7 cellular contexts compared by ENCODE assay signal in the genomic region with DNA sequence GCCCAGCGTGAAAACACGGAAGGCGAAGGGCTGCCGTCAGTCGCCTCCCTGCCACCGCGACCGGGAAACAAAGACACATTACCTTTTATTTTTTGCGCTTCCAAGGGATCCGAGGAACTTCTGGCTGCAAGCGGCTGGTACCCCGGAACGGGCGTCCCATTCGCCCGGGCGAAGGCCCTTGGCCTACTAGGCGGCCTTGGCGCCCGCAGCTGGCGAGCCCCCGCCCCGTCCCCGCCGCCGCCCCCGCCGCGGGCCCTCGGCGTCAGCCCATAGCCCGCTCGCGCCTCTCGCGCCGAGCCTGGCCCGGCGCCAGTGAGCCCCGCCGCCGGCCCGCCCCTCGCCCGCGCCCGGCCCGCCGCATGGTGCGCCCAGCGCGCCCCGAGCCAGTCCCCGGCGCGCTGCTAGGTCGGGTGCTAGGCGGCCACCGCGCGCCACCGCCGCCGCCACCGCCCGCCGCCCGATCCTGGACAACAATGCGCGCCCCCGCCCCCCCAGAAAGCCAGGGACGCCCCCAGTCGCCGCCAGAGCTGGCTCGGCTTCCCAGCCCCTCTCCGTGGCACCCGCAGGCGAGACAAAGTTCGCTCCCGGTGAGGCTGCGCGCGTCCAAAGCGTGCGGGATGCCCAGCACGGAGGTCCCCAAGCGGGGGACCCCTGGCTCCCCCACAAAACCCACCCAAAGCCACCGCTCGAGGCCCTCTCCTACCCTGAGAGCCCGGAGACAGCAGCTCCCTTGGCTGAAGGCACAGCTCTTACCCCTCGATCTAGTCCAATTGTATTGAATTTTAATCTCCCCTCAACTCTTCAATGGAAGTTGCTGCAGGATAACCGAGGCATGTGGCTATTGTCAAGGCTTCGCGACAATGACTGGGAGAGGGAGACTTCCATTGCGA.
DNase-seq lines count a peak whose midpoint lies in the region; ATAC-seq and TF ChIP-seq lines count a peak whose summit lies in the region.

No MANE protein-coding gene starts in this region.

- peak overlapping the region; percentile 62 to 87 (median 79) for H3K4me3 Mint-ChIP-seq in naive thymus-derived CD8-positive, alpha-beta T cell

- H3K4me2 ChIP-seq in SK-N-SH, result peak overlapping the region; percentile 90

- H3K9me3 ChIP-seq in SK-N-SH (no peaks in the 10 kb centered on the region), esophagus muscularis mucosa (no peaks in the 10 kb centered on the region)

- CTCF ChIA-PET in SK-N-SH (lab: Yijun Ruan, JAX), result interaction anchor here (0.7 to 1.1 kb wide), 5 partner anchors 13 to 201 kb away, joined by 3 to 4 read pairs (median 3); no protein-coding TSS in a partner anchor

- TF ChIP-seq CTCF in SK-N-SH (IDR thresholded peaks at IDR 0.05) (no peak), esophagus muscularis mucosa (IDR thresholded peaks at IDR 0.05) (no peak)

- POLR2A ChIA-PET in SK-N-SH (lab: Yijun Ruan, JAX), result interaction anchor here (0.6 to 1.2 kb wide), 3 partner anchors 9 to 183 kb away, joined by 3 to 5 read pairs (median 3); no protein-coding TSS in a partner anchor
- POLR2A ChIA-PET in naive thymus-derived CD8-positive, alpha-beta T cell (lab: Charles Lee), result no interaction called here

- H3K4me1 ChIP-seq in SK-N-SH (ENCODE audit: control insufficient read depth in 1 of 2, insufficient read depth in 2 of 2, low read depth in 1 of 2, low read length in 1 of 2) (peaks cover 26% of the 10 kb centered on the region in 2 experiments; a peak in 3 of 4 replicates), esophagus muscularis mucosa (peaks cover 23 to 47% (median 37%) of the 10 kb centered on the region in 4 donors)

- no peaks in the 10 kb centered on the region for H3K27me3 ChIP-seq in SK-N-SH (ENCODE audit: insufficient read depth)
- no peaks in the 10 kb centered on the region for H3K27me3 ChIP-seq in esophagus muscularis mucosa

- TF ChIP-seq EP300 in SK-N-SH (IDR thresholded peaks at IDR 0.05; ENCODE audit: borderline replicate concordance in 1 of 2, low read depth in 1 of 2, low read length in 1 of 2) (no peak), esophagus muscularis mucosa (IDR thresholded peaks at IDR 0.05) (no peak)

- intact Hi-C loops in esophagus muscularis mucosa (cut with DNase I), result loop anchor here (5.0 kb wide), 1 partner anchor 54 kb away; no protein-coding TSS in a partner anchor

- H3K9ac ChIP-seq in SK-N-SH, result peak overlapping the region; percentile 89

- H3K27ac Mint-ChIP-seq in naive thymus-derived CD8-positive, alpha-beta T cell, result no peak overlapping the region

- H3K27ac ChIP-seq in SK-N-SH (ENCODE audit: low read depth in 2 of 2, low read length in 1 of 2) (peak overlapping the region; percentile 79 to 85), esophagus muscularis mucosa (replicated peaks in 1 of 4) (peak overlapping the region; percentile 61 to 77 (median 70))

- H3K36me3 ChIP-seq in SK-N-SH (replicated peaks in 1 of 2; ENCODE audit: control insufficient read depth in 1 of 2, insufficient read depth in 2 of 2, low read length in 1 of 2) (peaks cover 0 to 2% of the 10 kb centered on the region in 2 experiments), esophagus muscularis mucosa (no peaks in the 10 kb centered on the region)

- no peaks in the 10 kb centered on the region for H4K20me1 ChIP-seq in SK-N-SH (ENCODE audit: insufficient read depth)

- peak; percentile 32 for ATAC-seq in GM18868 (IDR thresholded peaks at IDR 0.05; ENCODE audit: unreplicated experiment)
- ATAC-seq in naive thymus-derived CD8-positive, alpha-beta T cell, result peak; percentile 61 to 86

- H3K27me3 Mint-ChIP-seq in naive thymus-derived CD8-positive, alpha-beta T cell, result peaks cover 54 to 89% (median 70%) of the 10 kb centered on the region in 5 donors

- peak overlapping the region; percentile 60 for H2AFZ ChIP-seq in SK-N-SH (ENCODE audit: low read depth)

- DNase-seq in SK-N-SH (peak; percentile 93), esophagus muscularis mucosa (ENCODE audit: extremely low spot score) (no peak), SIG-M5 treated with dmso at 0.1 percent for 504 hours (lab: John Stamatoyannopoulos, UW; ENCODE audit: unreplicated experiment) (no peak), NOMO-1 treated with dmso at 0.1 percent for 144 hours (lab: John Stamatoyannopoulos, UW; ENCODE audit: unreplicated experiment) (no peak)
- DNase-seq in naive thymus-derived CD8-positive, alpha-beta T cell, result peak in 4 of 10 donors; percentile 4 to 20 (median 6)
- DNase-seq in stimulated activated CD8-positive, alpha-beta memory T cell treated with anti-CD3 and anti-CD28 coated beads, Interleukin-4, amount 100 ng/mL, for 48 hours, result no peak

- TF ChIP-seq POLR2A in esophagus muscularis mucosa (IDR thresholded peaks at IDR 0.05; ENCODE audit: low read depth), result no peak

- H3F3A ChIP-seq in SK-N-SH (replicated peaks; ENCODE audit: insufficient read depth), result peaks cover 27% of the 10 kb centered on the region

- 19% methylated on average over 18 of the region's 95 CpGs for WGBS in SK-N-SH (ENCODE audit: low lambda C conversion rate)
- WGBS in esophagus muscularis mucosa, result 8% methylated on average over 33 of the region's 95 CpGs

- peaks cover 0 to 11% (median 2%) of the 10 kb centered on the region in 3 donors for H3K36me3 Mint-ChIP-seq in naive thymus-derived CD8-positive, alpha-beta T cell

- H3K79me2 ChIP-seq in SK-N-SH (ENCODE audit: insufficient read depth), result peaks cover 65% of the 10 kb centered on the region

- peaks cover 0 to 3% (median 0%) of the 10 kb centered on the region in 9 donors for H3K9me3 Mint-ChIP-seq in naive thymus-derived CD8-positive, alpha-beta T cell

- no peaks in the 10 kb centered on the region for H3K9me2 ChIP-seq in SK-N-SH

- TF ChIP-seq RAD21 in SK-N-SH (IDR thresholded peaks at IDR 0.05; ENCODE audit: low read length), result no peak

- H3K4me1 Mint-ChIP-seq in naive thymus-derived CD8-positive, alpha-beta T cell, result peaks cover 17 to 26% (median 21%) of the 10 kb centered on the region in 4 donors

- H3K4me3 ChIP-seq in SK-N-SH (ENCODE audit: low read depth in 2 of 2, low read length in 1 of 2) (peak overlapping the region; percentile 56 to 81), esophagus muscularis mucosa (peak overlapping the region; percentile 57 to 66 (median 64))

TF ChIP-seq in SK-N-SH, 30 proteins besides CTCF, POLR2A, EP300 and RAD21:
- TF ChIP-seq NRF1 (IDR thresholded peaks at IDR 0.05; ENCODE audit: low read depth, low read length), result no peak
- TF ChIP-seq, protein P1, sequence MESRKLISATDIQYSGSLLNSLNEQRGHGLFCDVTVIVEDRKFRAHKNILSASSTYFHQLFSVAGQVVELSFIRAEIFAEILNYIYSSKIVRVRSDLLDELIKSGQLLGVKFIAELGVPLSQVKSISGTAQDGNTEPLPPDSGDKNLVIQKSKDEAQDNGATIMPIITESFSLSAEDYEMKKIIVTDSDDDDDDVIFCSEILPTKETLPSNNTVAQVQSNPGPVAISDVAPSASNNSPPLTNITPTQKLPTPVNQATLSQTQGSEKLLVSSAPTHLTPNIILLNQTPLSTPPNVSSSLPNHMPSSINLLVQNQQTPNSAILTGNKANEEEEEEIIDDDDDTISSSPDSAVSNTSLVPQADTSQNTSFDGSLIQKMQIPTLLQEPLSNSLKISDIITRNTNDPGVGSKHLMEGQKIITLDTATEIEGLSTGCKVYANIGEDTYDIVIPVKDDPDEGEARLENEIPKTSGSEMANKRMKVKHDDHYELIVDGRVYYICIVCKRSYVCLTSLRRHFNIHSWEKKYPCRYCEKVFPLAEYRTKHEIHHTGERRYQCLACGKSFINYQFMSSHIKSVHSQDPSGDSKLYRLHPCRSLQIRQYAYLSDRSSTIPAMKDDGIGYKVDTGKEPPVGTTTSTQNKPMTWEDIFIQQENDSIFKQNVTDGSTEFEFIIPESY (IDR thresholded peaks at IDR 0.05; ENCODE audit: borderline replicate concordance, low read depth), result no peak
- TF ChIP-seq SMC3 (IDR thresholded peaks at IDR 0.05; ENCODE audit: low read depth, low read length), result no peak
- peak; percentile 19 for TF ChIP-seq MXI1 (IDR thresholded peaks at IDR 0.05; ENCODE audit: low read depth, low read length)
- no peak for TF ChIP-seq RFX5 (IDR thresholded peaks at IDR 0.05; ENCODE audit: low read length)
- no peak for TF ChIP-seq FOXJ3 (CRISPR knock-in tag; IDR thresholded peaks at IDR 0.05)
- no peak for TF ChIP-seq GABPA (IDR thresholded peaks at IDR 0.05; ENCODE audit: low read depth)
- TF ChIP-seq, protein P2, sequence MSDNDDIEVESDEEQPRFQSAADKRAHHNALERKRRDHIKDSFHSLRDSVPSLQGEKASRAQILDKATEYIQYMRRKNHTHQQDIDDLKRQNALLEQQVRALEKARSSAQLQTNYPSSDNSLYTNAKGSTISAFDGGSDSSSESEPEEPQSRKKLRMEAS (IDR thresholded peaks at IDR 0.05; ENCODE audit: low read depth), result 0 out of 2 replicates have a peak, but pooled peaks have one; percentile 13
- TF ChIP-seq, protein P3, sequence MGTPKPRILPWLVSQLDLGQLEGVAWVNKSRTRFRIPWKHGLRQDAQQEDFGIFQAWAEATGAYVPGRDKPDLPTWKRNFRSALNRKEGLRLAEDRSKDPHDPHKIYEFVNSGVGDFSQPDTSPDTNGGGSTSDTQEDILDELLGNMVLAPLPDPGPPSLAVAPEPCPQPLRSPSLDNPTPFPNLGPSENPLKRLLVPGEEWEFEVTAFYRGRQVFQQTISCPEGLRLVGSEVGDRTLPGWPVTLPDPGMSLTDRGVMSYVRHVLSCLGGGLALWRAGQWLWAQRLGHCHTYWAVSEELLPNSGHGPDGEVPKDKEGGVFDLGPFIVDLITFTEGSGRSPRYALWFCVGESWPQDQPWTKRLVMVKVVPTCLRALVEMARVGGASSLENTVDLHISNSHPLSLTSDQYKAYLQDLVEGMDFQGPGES (IDR thresholded peaks at IDR 0.05; ENCODE audit: low read depth, low read length), result no peak
- TF ChIP-seq TAF1 (IDR thresholded peaks at IDR 0.05; ENCODE audit: borderline replicate concordance, low read depth, low read length), result peak; percentile 26; the same call in 1 of the 2 replicates
- TF ChIP-seq TEAD4 (IDR thresholded peaks at IDR 0.05; ENCODE audit: borderline replicate concordance, insufficient read depth), result no peak
- no peak for TF ChIP-seq CHD2 (IDR thresholded peaks at IDR 0.05; ENCODE audit: low read length, partially characterized antibody)
- no peak for TF ChIP-seq JUND (IDR thresholded peaks at IDR 0.05)
